In the genomic region with DNA sequence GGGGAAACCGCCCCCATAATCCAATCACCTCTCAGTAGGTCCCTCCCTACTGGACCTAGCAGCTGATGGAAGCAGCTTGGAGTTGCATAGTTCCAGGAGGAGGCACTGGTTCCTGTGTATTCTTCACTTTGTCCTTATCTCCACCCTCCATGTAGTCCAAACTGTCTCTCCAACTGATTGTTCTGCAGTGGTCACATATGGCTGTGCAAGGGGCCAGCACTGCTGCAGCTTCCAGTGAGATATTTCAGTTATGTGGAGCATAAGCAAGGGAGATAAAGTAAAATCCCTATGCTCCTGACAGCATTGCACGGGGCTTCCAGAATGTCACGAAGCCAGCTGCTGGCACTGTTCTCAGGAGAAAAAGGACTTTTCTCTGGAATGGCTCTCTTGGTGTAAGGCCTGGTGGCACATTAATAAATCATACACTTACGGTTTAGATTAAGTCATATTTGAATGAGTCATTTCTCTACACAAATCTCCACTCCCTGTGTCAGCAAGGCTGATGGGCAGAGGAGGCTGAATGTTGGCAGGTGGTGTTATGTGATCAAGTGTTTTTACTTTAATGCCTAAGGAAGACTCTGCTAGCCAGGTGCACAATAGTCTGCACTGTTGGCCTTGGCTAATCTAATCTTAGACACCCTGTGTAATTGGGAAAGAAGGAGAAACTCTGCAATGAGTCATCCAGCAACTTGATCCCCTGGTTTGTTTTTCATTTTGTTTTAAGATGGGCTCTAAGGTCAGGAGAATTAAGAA, we compare ENCODE assay signal across 9 cellular contexts.
DNase-seq lines count a peak whose midpoint lies in the region; ATAC-seq and FAIRE-seq lines count a peak whose summit lies in the region.
"Had no signal": no experiment of that assay in that cellular context is flagged by ENCODE, and none has a peak within 500 bp of the region (broad histone marks: within the 10 kb centered on the region; RNA-seq: fewer than 3 reads in every experiment).

No MANE protein-coding gene starts in this region.

- intact Hi-C loops in activated T-helper 2 cell treated with anti-CD3 and anti-CD28 coated beads, Interferon-gamma antibody, Interleukin-2, Interleukin-4, amounts not matched to agents 10 μg/mL and 5 μg/mL and 100 μg/mL, durations not matched to agents 14 hours and 24 hours and 36 hours (cut with micrococcal nuclease) = no loop called here

- no peak overlapping the region for H3K4me3 Mint-ChIP-seq in activated T-helper 2 cell treated with anti-CD3 and anti-CD28 coated beads, Interferon-gamma antibody, Interleukin-2, Interleukin-4, amounts not matched to agents 10 μg/mL and 5 μg/mL and 100 μg/mL, durations not matched to agents 14 hours and 24 hours and 36 hours (ENCODE audit: low read depth)

- no peak overlapping the region for H3K27ac Mint-ChIP-seq in activated T-helper 2 cell treated with anti-CD3 and anti-CD28 coated beads, Interferon-gamma antibody, Interleukin-2, Interleukin-4, amounts not matched to agents 10 μg/mL and 5 μg/mL and 100 μg/mL, durations not matched to agents 14 hours and 24 hours and 36 hours

- H3K27me3 Mint-ChIP-seq in activated T-helper 2 cell treated with anti-CD3 and anti-CD28 coated beads, Interferon-gamma antibody, Interleukin-2, Interleukin-4, amounts not matched to agents 10 μg/mL and 5 μg/mL and 100 μg/mL, durations not matched to agents 14 hours and 24 hours and 36 hours (ENCODE audit: low read depth) = no peaks in the 10 kb centered on the region

- ATAC-seq in GM21825 (IDR thresholded peaks at IDR 0.05; ENCODE audit: unreplicated experiment) (no peak), GM21360 (IDR thresholded peaks at IDR 0.05; ENCODE audit: unreplicated experiment) (no peak), HG03354 (IDR thresholded peaks at IDR 0.05; ENCODE audit: poor library complexity, severe bottlenecking, unreplicated experiment) (no peak)

- FAIRE-seq in islet of Langerhans (lab: Jason Lieb, UNC) = peak; percentile 76

- no peaks in the 10 kb centered on the region for H3K4me1 Mint-ChIP-seq in activated T-helper 2 cell treated with anti-CD3 and anti-CD28 coated beads, Interferon-gamma antibody, Interleukin-2, Interleukin-4, amounts not matched to agents 10 μg/mL and 5 μg/mL and 100 μg/mL, durations not matched to agents 14 hours and 24 hours and 36 hours (ENCODE audit: low read depth)

- no peaks in the 10 kb centered on the region for H3K36me3 Mint-ChIP-seq in activated T-helper 2 cell treated with anti-CD3 and anti-CD28 coated beads, Interferon-gamma antibody, Interleukin-2, Interleukin-4, amounts not matched to agents 10 μg/mL and 5 μg/mL and 100 μg/mL, durations not matched to agents 14 hours and 24 hours and 36 hours (ENCODE audit: low read depth)

- DNase-seq in A172 (ENCODE audit: low spot score) (peak; percentile 97), M059J (ENCODE audit: low read depth) (peak; percentile 84), astrocyte of the hippocampus (ENCODE audit: low read depth, low spot score) (peak; percentile 35)
- DNase-seq in activated T-helper 2 cell treated with anti-CD3 and anti-CD28 coated beads, Interferon-gamma antibody, Interleukin-2, Interleukin-4, amounts not matched to agents 10 μg/mL and 5 μg/mL and 100 μg/mL, durations not matched to agents 14 hours and 24 hours and 36 hours (ENCODE audit: low spot score) = no peak
- DNase-seq: activated CD4-positive, CD25-positive, alpha-beta regulatory T cell had no signal

- H3K9me3 Mint-ChIP-seq in activated T-helper 2 cell treated with anti-CD3 and anti-CD28 coated beads, Interferon-gamma antibody, Interleukin-2, Interleukin-4, amounts not matched to agents 10 μg/mL and 5 μg/mL and 100 μg/mL, durations not matched to agents 14 hours and 24 hours and 36 hours = no peaks in the 10 kb centered on the region
